ENCODE assay signal across 39 cellular contexts in the genomic region with DNA sequence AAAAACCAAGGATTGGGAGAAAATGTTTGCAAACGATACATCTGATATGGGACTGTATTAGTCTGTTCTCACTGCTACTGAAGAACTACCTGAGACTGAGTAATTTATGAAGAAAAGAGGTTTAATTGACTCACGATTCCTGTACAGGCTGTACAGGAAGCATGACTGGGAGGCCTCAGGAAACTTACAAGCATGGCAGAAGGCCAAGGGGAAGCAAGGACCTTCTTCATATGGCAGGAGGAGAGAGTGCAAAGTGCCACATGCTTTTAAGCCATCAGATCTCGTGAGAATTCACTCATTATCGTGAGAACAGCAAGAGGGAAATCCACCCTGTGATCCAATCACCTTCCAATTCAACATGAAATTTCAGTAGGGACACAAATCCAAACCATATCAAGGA. TPM values are rescaled to one million over a fixed set of nuclear protein-coding genes. Genes with fewer than 3 reads are reported as not detected.
"Had no signal": no experiment of that assay in that cellular context is flagged by ENCODE, and none has a peak within 500 bp of the region (broad histone marks: within the 10 kb centered on the region; RNA-seq: fewer than 3 reads in every experiment).

No MANE protein-coding gene starts in this region.

- ATAC-seq: activated CD4-positive, CD25-positive, alpha-beta regulatory T cell treated with anti-CD3 and anti-CD28 coated beads, Interleukin-2, amount 50 U/mL, for 24 hours; gastroesophageal sphincter; sciatic nerve; stimulated activated naive CD8-positive, alpha-beta T cell treated with anti-CD3 and anti-CD28 coated beads, Interleukin-15, Interleukin-2, amounts not matched to agents 100 U/mL and 50 U/mL, for 24 hours; T-helper 17 cell had no signal

- H3K27ac ChIP-seq: brain microvascular endothelial cell, gastroesophageal sphincter, neutrophil, skin epidermis, testis, uterus, WERI-Rb-1 had no signal

- FAIRE-seq: astrocyte, endometrium had no signal

- H3K9me3 ChIP-seq: gastroesophageal sphincter, neutrophil, testis, uterus had no signal

- DNase-seq: activated CD4-positive, alpha-beta T cell treated with anti-CD3 and anti-CD28 coated beads for 48 hours; activated CD4-positive, alpha-beta T cell treated with anti-CD3 and anti-CD28 coated beads, Interleukin-2, amount 50 U/mL, for 48 hours; activated CD8-positive, alpha-beta memory T cell treated with anti-CD3 and anti-CD28 coated beads for 24 hours; activated effector memory CD4-positive, alpha-beta T cell treated with anti-CD3 and anti-CD28 coated beads, Interleukin-2, amount 50 U/mL, for 16 hours; activated naive CD4-positive, alpha-beta T cell treated with anti-CD3 and anti-CD28 coated beads, Interleukin-2, amount 10 ng/mL, durations not matched to agents 7 days and 5 days; amniotic stem cell; brain microvascular endothelial cell; caudate nucleus; effector CD4-positive, alpha-beta T cell; erythroblast; head of caudate nucleus; hypothalamus; immature natural killer cell; naive B cell; nephron progenitor cell; stimulated activated CD4-positive, alpha-beta T cell treated with anti-CD3 and anti-CD28 coated beads, Interleukin-12 subunit alpha, Interleukin-12 subunit beta, amount 100 ng/mL, for 4 hours; stimulated activated CD4-positive, alpha-beta T cell treated with anti-CD3 and anti-CD28 coated beads, Interleukin-4, amount 100 ng/mL, for 1 hour; stimulated activated naive CD8-positive, alpha-beta T cell treated with anti-CD3 and anti-CD28 coated beads, Interleukin-15, Interleukin-2, amounts not matched to agents 100 U/mL and 50 U/mL, for 24 hours; T-helper 17 cell; T1000; testis; trophoblast cell; uterus; WERI-Rb-1 had no signal

- H3K4me1 ChIP-seq: gastroesophageal sphincter, testis, uterus had no signal

- H3K27me3 ChIP-seq: brain microvascular endothelial cell, gastroesophageal sphincter, neutrophil, testis, uterus had no signal

- H3K36me3 ChIP-seq: brain microvascular endothelial cell, neutrophil, uterus had no signal

- H3K4me3 ChIP-seq: gastroesophageal sphincter, skin epidermis, testis, uterus had no signal

RNA-seq across cellular contexts. Expression of a gene that starts 35.7 kb away (rescaled TPM):
- total RNA-seq: activated T-helper 1 cell treated with anti-CD3 and anti-CD28 coated beads, Interleukin-12 subunit alpha, Interleukin-12 subunit beta, Interleukin-2, Interleukin-4 antibody, amounts not matched to agents 30 ng/mL and 10 ng/mL and 1 ng/mL, durations not matched to agents 14 hours and 24 hours and 36 hours; astrocyte; chondrocyte; fibroblast of villous mesenchyme; gastroesophageal sphincter; kidney epithelial cell; lower leg skin; osteocyte; posterior vena cava; renal cortical epithelial cell; sciatic nerve; T-helper 17 cell; uterus had no signal
- polyA plus RNA-seq: immature natural killer cell had no signal
